16 cellular contexts compared by ENCODE assay signal in genomic region chr17:28046034-28046825, GRCh38. TPM values are rescaled to one million over a fixed set of nuclear protein-coding genes. Genes with fewer than 3 reads are reported as not detected.
DNase-seq lines count a peak whose midpoint lies in the region; ATAC-seq, FAIRE-seq and TF ChIP-seq lines count a peak whose summit lies in the region.
"Had no signal": no experiment of that assay in that cellular context is flagged by ENCODE, and none has a peak within 500 bp of the region (broad histone marks: within the 10 kb centered on the region; RNA-seq: fewer than 3 reads in every experiment).

No MANE protein-coding gene starts in this region.

- H3K27me3 ChIP-seq in CD8-positive, alpha-beta T cell (ENCODE audit: insufficient read depth, low read length), result no peaks in the 10 kb centered on the region
- no peaks in the 10 kb centered on the region for H3K27me3 ChIP-seq in GM23338 (ENCODE audit: insufficient read depth)
- H3K27me3 ChIP-seq: sigmoid colon had no signal

- H3K4me3 ChIP-seq in CD8-positive, alpha-beta T cell (ENCODE audit: low read depth, low read length), result no peak overlapping the region
- H3K4me3 ChIP-seq in GM23338, result peak overlapping the region; percentile 65
- H3K4me3 ChIP-seq: sigmoid colon had no signal

- TF ChIP-seq CTCF in CD8-positive, alpha-beta T cell (IDR thresholded peaks at IDR 0.05), result no peak
- no peak for TF ChIP-seq CTCF in GM23338 (conservative IDR thresholded peaks at IDR 0.05; ENCODE audit: low read depth in 2 of 2)
- no peak for TF ChIP-seq CTCF in mesothelial cell of epicardium (IDR thresholded peaks at IDR 0.05; ENCODE audit: unreplicated experiment)
- no peak for TF ChIP-seq CTCF in D721Med (IDR thresholded peaks at IDR 0.05; ENCODE audit: insufficient read depth, missing control alignments)

- peaks cover 35% of the 10 kb centered on the region for H3K4me1 ChIP-seq in CD8-positive, alpha-beta T cell (ENCODE audit: insufficient read depth, low read length)
- H3K4me1 ChIP-seq in GM23338 (ENCODE audit: insufficient read depth), result peaks cover 83% of the 10 kb centered on the region

- no peak overlapping the region for H2AFZ ChIP-seq in GM23338

- ATAC-seq in CD8-positive, alpha-beta T cell, result no peak
- ATAC-seq in GM23338, result no peak
- no peak for ATAC-seq in GM19455 (IDR thresholded peaks at IDR 0.05; ENCODE audit: unreplicated experiment)
- ATAC-seq: Panc1 had no signal

- peak overlapping the region; percentile 19 for H3K4me3 Mint-ChIP-seq in CD8-positive, alpha-beta T cell
- H3K4me3 Mint-ChIP-seq in GM23338 (peak overlapping the region; percentile 60), mesothelial cell of epicardium (no peak overlapping the region)
- H3K4me3 Mint-ChIP-seq in activated T-helper 1 cell treated with anti-CD3 and anti-CD28 coated beads, Interleukin-12 subunit alpha, Interleukin-12 subunit beta, Interleukin-2, Interleukin-4 antibody, amounts not matched to agents 30 ng/mL and 10 ng/mL and 1 ng/mL, durations not matched to agents 14 hours and 24 hours and 36 hours, result peak overlapping the region; percentile 40
- H3K4me3 Mint-ChIP-seq: T-helper 1 cell treated with Interleukin-12 subunit alpha and Interleukin-12 subunit beta and Interleukin-4 antibody, amounts not matched to agents 30 μg/mL and 1 μg/mL, for 36 hours had no signal

- H4K20me1 ChIP-seq in GM23338 (replicated peaks; ENCODE audit: insufficient read depth), result peaks cover 9% of the 10 kb centered on the region; the same call in 1 of the 2 replicates

- no peaks in the 10 kb centered on the region for H3K27me3 Mint-ChIP-seq in CD8-positive, alpha-beta T cell (ENCODE audit: low read depth)
- peaks cover 6% of the 10 kb centered on the region for H3K27me3 Mint-ChIP-seq in GM23338 (ENCODE audit: insufficient read depth, low read depth, poor library complexity)
- no peaks in the 10 kb centered on the region for H3K27me3 Mint-ChIP-seq in activated T-helper 1 cell treated with anti-CD3 and anti-CD28 coated beads, Interleukin-12 subunit alpha, Interleukin-12 subunit beta, Interleukin-2, Interleukin-4 antibody, amounts not matched to agents 30 ng/mL and 10 ng/mL and 1 ng/mL, durations not matched to agents 14 hours and 24 hours and 36 hours (ENCODE audit: insufficient read depth)
- no peaks in the 10 kb centered on the region for H3K27me3 Mint-ChIP-seq in mesothelial cell of epicardium (ENCODE audit: low read depth)

- H3K36me3 ChIP-seq in CD8-positive, alpha-beta T cell (ENCODE audit: insufficient read depth, low read length), result no peaks in the 10 kb centered on the region
- H3K36me3 ChIP-seq in GM23338 (ENCODE audit: insufficient read depth), result no peaks in the 10 kb centered on the region
- H3K36me3 ChIP-seq: sigmoid colon had no signal

- FAIRE-seq in D721Med (lab: Jason Lieb, UNC), result no peak
- FAIRE-seq: HTR-8/SVneo had no signal

- no peaks in the 10 kb centered on the region for H3F3A ChIP-seq in GM23338 (replicated peaks; ENCODE audit: low read depth)

- H3K9me3 Mint-ChIP-seq in CD8-positive, alpha-beta T cell, result no peaks in the 10 kb centered on the region
- H3K9me3 Mint-ChIP-seq in GM23338 (no peaks in the 10 kb centered on the region), mesothelial cell of epicardium (no peaks in the 10 kb centered on the region)
- no peaks in the 10 kb centered on the region for H3K9me3 Mint-ChIP-seq in activated T-helper 1 cell treated with anti-CD3 and anti-CD28 coated beads, Interleukin-12 subunit alpha, Interleukin-12 subunit beta, Interleukin-2, Interleukin-4 antibody, amounts not matched to agents 30 ng/mL and 10 ng/mL and 1 ng/mL, durations not matched to agents 14 hours and 24 hours and 36 hours
- H3K9me3 Mint-ChIP-seq: T-helper 1 cell treated with Interleukin-12 subunit alpha and Interleukin-12 subunit beta and Interleukin-4 antibody, amounts not matched to agents 30 μg/mL and 1 μg/mL, for 36 hours had no signal

- peaks cover 74% of the 10 kb centered on the region for H3K4me1 Mint-ChIP-seq in CD8-positive, alpha-beta T cell (ENCODE audit: low read depth)
- peaks cover 79% of the 10 kb centered on the region for H3K4me1 Mint-ChIP-seq in GM23338
- peaks cover 66% of the 10 kb centered on the region for H3K4me1 Mint-ChIP-seq in activated T-helper 1 cell treated with anti-CD3 and anti-CD28 coated beads, Interleukin-12 subunit alpha, Interleukin-12 subunit beta, Interleukin-2, Interleukin-4 antibody, amounts not matched to agents 30 ng/mL and 10 ng/mL and 1 ng/mL, durations not matched to agents 14 hours and 24 hours and 36 hours (ENCODE audit: low read depth)
- peaks cover 64% of the 10 kb centered on the region for H3K4me1 Mint-ChIP-seq in mesothelial cell of epicardium

- intact Hi-C loops in CD8-positive, alpha-beta T cell (cut with DNase I, micrococcal nuclease), result no loop called here
- intact Hi-C loops in activated T-helper 1 cell treated with anti-CD3 and anti-CD28 coated beads, Interleukin-12 subunit alpha, Interleukin-12 subunit beta, Interleukin-2, Interleukin-4 antibody, amounts not matched to agents 30 ng/mL and 10 ng/mL and 1 ng/mL, durations not matched to agents 14 hours and 24 hours and 36 hours (cut with micrococcal nuclease), result loop anchor here (1.0 to 5.0 kb wide), 4 partner anchors 12 to 579 kb away; no protein-coding TSS in a partner anchor

- H3K4me2 ChIP-seq in GM23338, result peak overlapping the region; percentile 74

- H3K27ac ChIP-seq in CD8-positive, alpha-beta T cell (ENCODE audit: low read depth, low read length), result no peak overlapping the region
- 0 out of 2 replicates have a peak overlapping the region, but pooled peaks have one; percentile 1 for H3K27ac ChIP-seq in GM23338 (ENCODE audit: low read depth)
- H3K27ac ChIP-seq: C4-2B, sigmoid colon had no signal

- H3K79me2 ChIP-seq in GM23338 (replicated peaks; ENCODE audit: insufficient read depth), result peaks cover 94% of the 10 kb centered on the region

- H3K27ac Mint-ChIP-seq in CD8-positive, alpha-beta T cell, result no peak overlapping the region
- H3K27ac Mint-ChIP-seq in GM23338 (peak overlapping the region; percentile 52; the same call in 1 of the 2 replicates), mesothelial cell of epicardium (peak overlapping the region; percentile 16)
- H3K27ac Mint-ChIP-seq in activated T-helper 1 cell treated with anti-CD3 and anti-CD28 coated beads, Interleukin-12 subunit alpha, Interleukin-12 subunit beta, Interleukin-2, Interleukin-4 antibody, amounts not matched to agents 30 ng/mL and 10 ng/mL and 1 ng/mL, durations not matched to agents 14 hours and 24 hours and 36 hours, result peak overlapping the region; percentile 53
- H3K27ac Mint-ChIP-seq: T-helper 1 cell treated with Interleukin-12 subunit alpha and Interleukin-12 subunit beta and Interleukin-4 antibody, amounts not matched to agents 30 μg/mL and 1 μg/mL, for 36 hours had no signal

- POLR2A ChIA-PET in CD8-positive, alpha-beta T cell (lab: Charles Lee), result no interaction called here

- DNase-seq in CD8-positive, alpha-beta T cell, result no peak
- DNase-seq in GM23338 (ENCODE audit: low spot score) (no peak), mesothelial cell of epicardium (ENCODE audit: low spot score in 2 of 2, unreplicated experiment in 2 of 2) (no peak), globus pallidus (ENCODE audit: low spot score) (no peak), D721Med (ENCODE audit: insufficient read length, low spot score) (no peak)
- no peak for DNase-seq in activated T-helper 1 cell treated with anti-CD3 and anti-CD28 coated beads, Interleukin-12 subunit alpha, Interleukin-12 subunit beta, Interleukin-2, Interleukin-4 antibody, amounts not matched to agents 30 ng/mL and 10 ng/mL and 1 ng/mL, durations not matched to agents 14 hours and 24 hours and 36 hours (ENCODE audit: low spot score)
- DNase-seq: GDM1, hypothalamus, NCI-H1417, NCI-H524, sigmoid colon had no signal

- no peaks in the 10 kb centered on the region for H3K9me3 ChIP-seq in CD8-positive, alpha-beta T cell (ENCODE audit: low read length)
- H3K9me3 ChIP-seq: sigmoid colon had no signal

- CTCF ChIA-PET in CD8-positive, alpha-beta T cell (lab: Charles Lee), result no interaction called here

- peaks cover 6% of the 10 kb centered on the region for H3K36me3 Mint-ChIP-seq in CD8-positive, alpha-beta T cell
- H3K36me3 Mint-ChIP-seq in GM23338 (ENCODE audit: low read depth) (peaks cover 19% of the 10 kb centered on the region), mesothelial cell of epicardium (no peaks in the 10 kb centered on the region)
- peaks cover 32% of the 10 kb centered on the region for H3K36me3 Mint-ChIP-seq in activated T-helper 1 cell treated with anti-CD3 and anti-CD28 coated beads, Interleukin-12 subunit alpha, Interleukin-12 subunit beta, Interleukin-2, Interleukin-4 antibody, amounts not matched to agents 30 ng/mL and 10 ng/mL and 1 ng/mL, durations not matched to agents 14 hours and 24 hours and 36 hours (ENCODE audit: low read depth)

- H3K9me2 ChIP-seq in GM23338 (ENCODE audit: insufficient read depth), result no peaks in the 10 kb centered on the region

RNA-seq across cellular contexts. Expression of gene NLK, which starts 3.8 kb away (rescaled TPM):
- 1 to 10 TPM; 6.5 to 7.6 TPM for total RNA-seq in CD8-positive, alpha-beta T cell
- total RNA-seq in GM23338 (2014; rRNA removed; shearing (Covaris generic)), result 67.7 and 78.5 TPM in 2 replicates
- polyA plus RNA-seq in GM23338 (2016; fragmentation: Nextera tagmentation; extraction: Ambion mirVana), result 31.9 and 34.7 TPM in 2 replicates
- 13.6 and 15.5 TPM in 2 replicates for total RNA-seq in activated T-helper 1 cell treated with anti-CD3 and anti-CD28 coated beads, Interleukin-12 subunit alpha, Interleukin-12 subunit beta, Interleukin-2, Interleukin-4 antibody, amounts not matched to agents 30 ng/mL and 10 ng/mL and 1 ng/mL, durations not matched to agents 14 hours and 24 hours and 36 hours
- total RNA-seq in mesothelial cell of epicardium, result 22.6 to 23.8 TPM (median 23.6 TPM) in 3 replicates
